1 cellular context compared by ENCODE assay signal in the genomic region with DNA sequence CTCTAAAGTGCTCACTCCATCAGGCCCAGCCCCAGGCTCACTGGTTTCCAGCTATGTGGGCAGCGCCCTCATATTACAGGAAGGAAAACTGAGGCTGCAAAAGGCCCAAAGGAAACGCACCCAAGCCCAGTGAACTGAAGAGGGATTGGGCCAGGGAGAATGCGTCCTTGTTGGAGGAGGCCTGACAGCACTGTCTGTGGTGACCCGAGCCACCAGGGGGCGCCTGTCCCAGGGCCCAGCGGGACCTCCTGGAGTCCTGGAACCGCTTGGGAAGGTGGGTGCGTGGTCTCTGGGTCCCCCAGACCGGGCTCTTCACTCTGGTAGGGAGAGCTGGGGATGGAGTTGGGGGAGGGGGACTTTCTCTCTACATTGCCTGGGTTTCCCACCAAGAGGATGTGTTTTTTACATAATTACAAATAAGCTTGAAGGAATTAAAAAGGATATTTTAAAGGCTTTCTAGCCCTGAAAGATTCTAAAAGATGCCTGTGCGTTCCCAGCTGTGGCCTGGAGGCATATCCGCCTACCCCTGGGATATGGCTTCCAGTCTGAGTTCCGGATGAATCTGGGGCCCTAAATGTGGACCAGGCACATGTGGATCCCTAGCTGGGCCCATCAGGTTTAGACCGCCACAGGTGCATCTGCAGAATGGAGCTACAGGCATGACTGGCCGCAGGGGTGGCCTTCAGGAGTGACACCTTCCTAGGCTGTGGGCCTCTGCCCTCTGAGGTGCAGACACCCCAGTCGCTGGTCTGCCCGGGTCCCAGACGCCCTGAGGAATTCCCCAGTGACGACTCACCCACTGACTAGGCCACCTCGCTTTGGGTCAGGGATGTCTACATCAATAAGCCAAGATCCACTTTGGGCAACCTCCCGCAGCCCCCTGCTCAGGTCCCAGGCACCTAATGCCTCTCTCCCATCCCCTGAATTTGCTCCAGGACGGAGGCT.
A peak's percentile ranks its signal among the peaks of the same experiment; 100 is the strongest.
TF ChIP-seq lines count a peak whose summit lies in the region.

No MANE protein-coding gene starts in this region.

TF ChIP-seq in HEK293, 187 proteins besides CTCF, POLR2A, EP300 and RAD21 (continues in another document):
- TF ChIP-seq KLF17 (tag by site-specific recombination; IDR thresholded peaks at IDR 0.05) (no peak), KLF16 (tag by site-specific recombination; IDR thresholded peaks at IDR 0.05) (no peak), ZNF366 (tag by site-specific recombination; conservative IDR thresholded peaks at IDR 0.05) (no peak), ZNF621 (tag by site-specific recombination; IDR thresholded peaks at IDR 0.05) (no peak), OVOL3 (tag by site-specific recombination; IDR thresholded peaks at IDR 0.05) (no peak), ZNF561 (tag by site-specific recombination; IDR thresholded peaks at IDR 0.05; ENCODE audit: borderline replicate concordance) (no peak), ZNF571 (tag by site-specific recombination; IDR thresholded peaks at IDR 0.05) (no peak), GLIS2 (tag by site-specific recombination; IDR thresholded peaks at IDR 0.05) (peak; percentile 49), ZNF654 (tag by site-specific recombination; IDR thresholded peaks at IDR 0.05; ENCODE audit: low read depth) (peak; percentile 43), ZNF157 (tag by site-specific recombination; IDR thresholded peaks at IDR 0.05) (no peak), ZBTB10 (tag by site-specific recombination; IDR thresholded peaks at IDR 0.05) (0 out of 2 replicates have a peak, but pooled peaks have one; percentile 29), ZNF549 (tag by site-specific recombination; IDR thresholded peaks at IDR 0.05) (no peak), ZNF626 (tag by site-specific recombination; IDR thresholded peaks at IDR 0.05) (no peak), ZNF610 (tag by site-specific recombination; IDR thresholded peaks at IDR 0.05; ENCODE audit: borderline replicate concordance) (no peak), PBX3 (CRISPR knock-in tag; IDR thresholded peaks at IDR 0.05) (no peak), ZNF510 (tag by site-specific recombination; IDR thresholded peaks at IDR 0.05; ENCODE audit: insufficient replicate concordance) (no peak), PRDM4 (tag by site-specific recombination; IDR thresholded peaks at IDR 0.05) (no peak), ZNF623 (tag by site-specific recombination; IDR thresholded peaks at IDR 0.05) (no peak), ZNF423 (tag by site-specific recombination; IDR thresholded peaks at IDR 0.05) (peak; percentile 83), ZNF777 (tag by site-specific recombination; IDR thresholded peaks at IDR 0.05; ENCODE audit: borderline replicate concordance) (no peak), PRDM1 (tag by site-specific recombination; IDR thresholded peaks at IDR 0.05) (no peak), ZSCAN23 (tag by site-specific recombination; IDR thresholded peaks at IDR 0.05) (no peak), ZNF473 (tag by site-specific recombination; IDR thresholded peaks at IDR 0.05) (no peak), ZIC2 (tag by site-specific recombination; IDR thresholded peaks at IDR 0.05) (peak; percentile 42; the same call in 1 of the 2 replicates), ZNF23 (tag by site-specific recombination; IDR thresholded peaks at IDR 0.05; ENCODE audit: borderline replicate concordance) (no peak), KLF9 (tag by site-specific recombination; IDR thresholded peaks at IDR 0.05; ENCODE audit: low read depth) (0 out of 2 replicates have a peak, but pooled peaks have one; percentile 21), ZFHX2 (tag by site-specific recombination; conservative IDR thresholded peaks at IDR 0.05) (no peak), ZXDB (tag by site-specific recombination; IDR thresholded peaks at IDR 0.05) (no peak), SP3 (tag by site-specific recombination; IDR thresholded peaks at IDR 0.05) (no peak), ZNF138 (tag by site-specific recombination; IDR thresholded peaks at IDR 0.05; ENCODE audit: borderline replicate concordance) (no peak), SP7 (tag by site-specific recombination; IDR thresholded peaks at IDR 0.05) (0 out of 2 replicates have a peak, but pooled peaks have one; percentile 14), ZNF529 (tag by site-specific recombination; IDR thresholded peaks at IDR 0.05; ENCODE audit: insufficient replicate concordance) (no peak), ZNF48 (tag by site-specific recombination; IDR thresholded peaks at IDR 0.05) (no peak), ZNF362 (tag by site-specific recombination; IDR thresholded peaks at IDR 0.05) (no peak), ZNF600 (tag by site-specific recombination; IDR thresholded peaks at IDR 0.05) (no peak), SCRT2 (tag by site-specific recombination; IDR thresholded peaks at IDR 0.05) (peak; percentile 23; the same call in 1 of the 2 replicates), GLIS1 (tag by site-specific recombination; IDR thresholded peaks at IDR 0.05) (peak; percentile 73), IKZF3 (tag by site-specific recombination; IDR thresholded peaks at IDR 0.05) (peak; percentile 18; the same call in 1 of the 2 replicates), ZNF677 (tag by site-specific recombination; IDR thresholded peaks at IDR 0.05) (no peak), ZNF112 (tag by site-specific recombination; IDR thresholded peaks at IDR 0.05) (no peak), ZNF747 (tag by site-specific recombination; IDR thresholded peaks at IDR 0.05) (no peak), ZNF596 (tag by site-specific recombination; IDR thresholded peaks at IDR 0.05) (no peak)
- TF ChIP-seq, protein P1, sequence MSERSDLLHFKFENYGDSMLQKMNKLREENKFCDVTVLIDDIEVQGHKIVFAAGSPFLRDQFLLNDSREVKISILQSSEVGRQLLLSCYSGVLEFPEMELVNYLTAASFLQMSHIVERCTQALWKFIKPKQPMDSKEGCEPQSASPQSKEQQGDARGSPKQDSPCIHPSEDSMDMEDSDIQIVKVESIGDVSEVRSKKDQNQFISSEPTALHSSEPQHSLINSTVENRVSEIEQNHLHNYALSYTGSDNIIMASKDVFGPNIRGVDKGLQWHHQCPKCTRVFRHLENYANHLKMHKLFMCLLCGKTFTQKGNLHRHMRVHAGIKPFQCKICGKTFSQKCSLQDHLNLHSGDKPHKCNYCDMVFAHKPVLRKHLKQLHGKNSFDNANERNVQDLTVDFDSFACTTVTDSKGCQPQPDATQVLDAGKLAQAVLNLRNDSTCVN (tag by site-specific recombination; optimal IDR thresholded peaks at IDR 0.05), result no peak
- TF ChIP-seq, protein P2, sequence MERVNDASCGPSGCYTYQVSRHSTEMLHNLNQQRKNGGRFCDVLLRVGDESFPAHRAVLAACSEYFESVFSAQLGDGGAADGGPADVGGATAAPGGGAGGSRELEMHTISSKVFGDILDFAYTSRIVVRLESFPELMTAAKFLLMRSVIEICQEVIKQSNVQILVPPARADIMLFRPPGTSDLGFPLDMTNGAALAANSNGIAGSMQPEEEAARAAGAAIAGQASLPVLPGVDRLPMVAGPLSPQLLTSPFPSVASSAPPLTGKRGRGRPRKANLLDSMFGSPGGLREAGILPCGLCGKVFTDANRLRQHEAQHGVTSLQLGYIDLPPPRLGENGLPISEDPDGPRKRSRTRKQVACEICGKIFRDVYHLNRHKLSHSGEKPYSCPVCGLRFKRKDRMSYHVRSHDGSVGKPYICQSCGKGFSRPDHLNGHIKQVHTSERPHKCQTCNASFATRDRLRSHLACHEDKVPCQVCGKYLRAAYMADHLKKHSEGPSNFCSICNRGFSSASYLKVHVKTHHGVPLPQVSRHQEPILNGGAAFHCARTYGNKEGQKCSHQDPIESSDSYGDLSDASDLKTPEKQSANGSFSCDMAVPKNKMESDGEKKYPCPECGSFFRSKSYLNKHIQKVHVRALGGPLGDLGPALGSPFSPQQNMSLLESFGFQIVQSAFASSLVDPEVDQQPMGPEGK (tag by site-specific recombination; IDR thresholded peaks at IDR 0.05), result peak; percentile 17; the same call in 1 of the 2 replicates
- TF ChIP-seq, protein P3, sequence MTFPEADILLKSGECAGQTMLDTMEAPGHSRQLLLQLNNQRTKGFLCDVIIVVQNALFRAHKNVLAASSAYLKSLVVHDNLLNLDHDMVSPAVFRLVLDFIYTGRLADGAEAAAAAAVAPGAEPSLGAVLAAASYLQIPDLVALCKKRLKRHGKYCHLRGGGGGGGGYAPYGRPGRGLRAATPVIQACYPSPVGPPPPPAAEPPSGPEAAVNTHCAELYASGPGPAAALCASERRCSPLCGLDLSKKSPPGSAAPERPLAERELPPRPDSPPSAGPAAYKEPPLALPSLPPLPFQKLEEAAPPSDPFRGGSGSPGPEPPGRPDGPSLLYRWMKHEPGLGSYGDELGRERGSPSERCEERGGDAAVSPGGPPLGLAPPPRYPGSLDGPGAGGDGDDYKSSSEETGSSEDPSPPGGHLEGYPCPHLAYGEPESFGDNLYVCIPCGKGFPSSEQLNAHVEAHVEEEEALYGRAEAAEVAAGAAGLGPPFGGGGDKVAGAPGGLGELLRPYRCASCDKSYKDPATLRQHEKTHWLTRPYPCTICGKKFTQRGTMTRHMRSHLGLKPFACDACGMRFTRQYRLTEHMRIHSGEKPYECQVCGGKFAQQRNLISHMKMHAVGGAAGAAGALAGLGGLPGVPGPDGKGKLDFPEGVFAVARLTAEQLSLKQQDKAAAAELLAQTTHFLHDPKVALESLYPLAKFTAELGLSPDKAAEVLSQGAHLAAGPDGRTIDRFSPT (tag by site-specific recombination; IDR thresholded peaks at IDR 0.05), result no peak
- TF ChIP-seq, protein P4, sequence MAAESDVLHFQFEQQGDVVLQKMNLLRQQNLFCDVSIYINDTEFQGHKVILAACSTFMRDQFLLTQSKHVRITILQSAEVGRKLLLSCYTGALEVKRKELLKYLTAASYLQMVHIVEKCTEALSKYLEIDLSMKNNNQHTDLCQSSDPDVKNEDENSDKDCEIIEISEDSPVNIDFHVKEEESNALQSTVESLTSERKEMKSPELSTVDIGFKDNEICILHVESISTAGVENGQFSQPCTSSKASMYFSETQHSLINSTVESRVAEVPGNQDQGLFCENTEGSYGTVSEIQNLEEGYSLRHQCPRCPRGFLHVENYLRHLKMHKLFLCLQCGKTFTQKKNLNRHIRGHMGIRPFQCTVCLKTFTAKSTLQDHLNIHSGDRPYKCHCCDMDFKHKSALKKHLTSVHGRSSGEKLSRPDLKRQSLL (tag by site-specific recombination; IDR thresholded peaks at IDR 0.05), result no peak
- TF ChIP-seq, protein P5, sequence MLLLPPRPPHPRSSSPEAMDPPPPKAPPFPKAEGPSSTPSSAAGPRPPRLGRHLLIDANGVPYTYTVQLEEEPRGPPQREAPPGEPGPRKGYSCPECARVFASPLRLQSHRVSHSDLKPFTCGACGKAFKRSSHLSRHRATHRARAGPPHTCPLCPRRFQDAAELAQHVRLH (tag by site-specific recombination; IDR thresholded peaks at IDR 0.05), result no peak
